Comparison of ENCODE assay signal across 8 cellular contexts in genomic region chr10:80462277-80462985, GRCh38. TPM values are rescaled to one million over a fixed set of nuclear protein-coding genes. Genes with fewer than 3 reads are reported as not detected.
DNase-seq lines count a peak whose midpoint lies in the region; ATAC-seq and TF ChIP-seq lines count a peak whose summit lies in the region.

No MANE protein-coding gene starts in this region.

- H3K36me3 Mint-ChIP-seq in naive B cell, result no peaks in the 10 kb centered on the region

- H3K27ac ChIP-seq in dorsolateral prefrontal cortex, result peak overlapping the region; percentile 58 to 99 (median 96)

- H3K9me3 Mint-ChIP-seq in naive B cell, result peaks cover 0 to 2% (median 0%) of the 10 kb centered on the region in 7 donors

- no peak for TF ChIP-seq CTCF in dorsolateral prefrontal cortex (IDR thresholded peaks at IDR 0.05 in 54 of 56, conservative IDR thresholded peaks at IDR 0.05 in 2 of 56; ENCODE audit: low read depth in 1 of 56, partially characterized antibody in 56 of 56)

- H3K27me3 Mint-ChIP-seq in naive B cell, result no peaks in the 10 kb centered on the region

- DNase-seq in Right ventricle myocardium inferior (ENCODE audit: missing footprints) (no peak), cardiac septum (ENCODE audit: low spot score) (no peak), dorsolateral prefrontal cortex (no peak), naive B cell (no peak), NOMO-1 treated with DMSO at 0.1 percent for 48 hours (lab: John Stamatoyannopoulos, UW; ENCODE audit: unreplicated experiment) (no peak), GOT3 (lab: John Stamatoyannopoulos, UW) (no peak), NCI-H146 treated with DMSO at 0.1 percent for 48 hours (lab: John Stamatoyannopoulos, UW; ENCODE audit: unreplicated experiment) (no peak)
- no peak for DNase-seq in stimulated activated naive CD4-positive, alpha-beta T cell treated with Interleukin-2 at 50 U/mL for 16 hours (lab: John Stamatoyannopoulos, UW)

- peak overlapping the region in 4 of 6 donors; percentile 32 to 77 (median 46) for H3K27ac Mint-ChIP-seq in naive B cell

- ATAC-seq in Right ventricle myocardium inferior, result peak; percentile 27
- ATAC-seq in naive B cell (ENCODE audit: low read depth in 2 of 2), result no peak

- peak overlapping the region in 28 of 59 donors; percentile 0 to 36 (median 20) for H3K4me3 ChIP-seq in dorsolateral prefrontal cortex

- H3K4me1 Mint-ChIP-seq in naive B cell, result peaks cover 81 to 96% (median 95%) of the 10 kb centered on the region in 3 donors

- peak overlapping the region in 6 of 8 donors; percentile 22 to 85 (median 67) for H3K4me3 Mint-ChIP-seq in naive B cell

- no peaks in the 10 kb centered on the region for H3K27me3 ChIP-seq in dorsolateral prefrontal cortex

- intact Hi-C loops in Right ventricle myocardium inferior (cut with DNase I), result no loop called here
- intact Hi-C loops in cardiac septum (cut with DNase I), result no loop called here
- intact Hi-C loops in dorsolateral prefrontal cortex (cut with DNase I), result no loop called here

RNA-seq across cellular contexts. Expression of gene TSPAN14, which starts 8.3 kb away (rescaled TPM):
- total RNA-seq in Right ventricle myocardium inferior, result 38.7 TPM
- total RNA-seq in cardiac septum, result 20.1 TPM
- 10 to 100 TPM; 40.9 to 83.1 (median 60.2) TPM for total RNA-seq in dorsolateral prefrontal cortex
- 10 to 100 TPM; 31.0 to 60.8 (median 38.1) TPM for polyA plus RNA-seq in naive B cell (ENCODE audit: low read depth in 6 of 6)

RNA-seq across cellular contexts. Expression of gene PRXL2A, which starts 54.1 kb away (rescaled TPM):
- total RNA-seq in Right ventricle myocardium inferior (102 TPM), cardiac septum (54.3 TPM), dorsolateral prefrontal cortex (100 to 1,000 TPM in 119 of 120 experiments, 10 to 100 TPM in 1; 98.4 to 283 (median 185) TPM)
- polyA plus RNA-seq in naive B cell (ENCODE audit: low read depth in 6 of 6), result 10 to 100 TPM in 2 of 6 donors, 1 to 10 TPM in 4; 2.5 to 13.9 (median 8.3) TPM
